Comparison of ENCODE assay signal across 22 cellular contexts in the genomic region with DNA sequence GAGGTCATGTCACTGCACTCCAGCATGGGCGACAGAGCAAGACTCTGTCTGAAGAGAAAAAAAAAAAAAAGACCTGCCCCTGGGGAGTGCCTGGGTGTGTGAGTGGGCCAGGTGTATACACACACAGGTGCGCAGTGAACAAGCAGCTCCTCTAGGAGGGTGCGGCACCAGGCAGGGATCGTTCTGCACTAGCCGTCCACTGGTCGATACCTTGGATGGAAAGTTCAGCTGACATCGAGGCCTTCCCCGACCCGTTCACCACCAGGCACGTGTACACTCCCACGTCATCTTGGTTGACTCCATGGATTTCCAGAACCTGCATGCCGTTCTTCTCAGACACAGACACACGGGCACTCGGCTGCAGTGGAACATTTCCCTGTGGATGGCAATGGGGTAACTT.
"Had no signal": no experiment of that assay in that cellular context is flagged by ENCODE, and none has a peak within 500 bp of the region (broad histone marks: within the 10 kb centered on the region; RNA-seq: fewer than 3 reads in every experiment).

No MANE protein-coding gene starts in this region.

- H3K27ac Mint-ChIP-seq: immature natural killer cell, memory B cell, mesothelial cell of epicardium had no signal

- H3K4me1 Mint-ChIP-seq: immature natural killer cell, memory B cell had no signal

- H3K4me3 Mint-ChIP-seq: immature natural killer cell, memory B cell, mesothelial cell of epicardium had no signal

- H3K9me3 Mint-ChIP-seq: immature natural killer cell, memory B cell, mesothelial cell of epicardium had no signal

- H3K36me3 ChIP-seq: heart left ventricle, left lung had no signal

- H3K4me2 ChIP-seq: hepatocyte had no signal

- DNase-seq: dermis blood vessel endothelial cell; dorsolateral prefrontal cortex; effector CD4-positive, alpha-beta T cell; effector memory CD4-positive, alpha-beta T cell; foreskin keratinocyte; heart left ventricle; hypothalamus; immature natural killer cell; islet precursor cell; kidney; kidney glomerular epithelial cell; left colon; left lung; left ventricle myocardium superior; lower lobe of right lung; mucosa of descending colon had no signal

- H3K27ac ChIP-seq: coronary artery, dorsolateral prefrontal cortex, esophagus muscularis mucosa, foreskin keratinocyte, gastroesophageal sphincter, heart left ventricle, hepatocyte, left lung, lower lobe of right lung had no signal

- H2AFZ ChIP-seq: hepatocyte had no signal

- H3K36me3 Mint-ChIP-seq: immature natural killer cell, memory B cell, mesothelial cell of epicardium had no signal

- H3K27me3 ChIP-seq: dorsolateral prefrontal cortex, esophagus muscularis mucosa, foreskin keratinocyte, gastroesophageal sphincter, heart left ventricle, hepatocyte, left lung had no signal

- ATAC-seq: foreskin keratinocyte, gastroesophageal sphincter, heart left ventricle, left colon, left lung, left ventricle myocardium superior, lower lobe of right lung, mucosa of descending colon had no signal

- H3K4me3 ChIP-seq: coronary artery, dorsolateral prefrontal cortex, esophagus muscularis mucosa, gastroesophageal sphincter, heart left ventricle, hepatocyte, left lung, lower lobe of right lung, mucosa of descending colon had no signal

- H3K9me3 ChIP-seq: esophagus muscularis mucosa, gastroesophageal sphincter, heart left ventricle, left lung, lower lobe of right lung, mucosa of descending colon had no signal

- H3K4me1 ChIP-seq: heart left ventricle, left lung had no signal
